Comparison of ENCODE assay signal across 28 cellular contexts in the genomic region with DNA sequence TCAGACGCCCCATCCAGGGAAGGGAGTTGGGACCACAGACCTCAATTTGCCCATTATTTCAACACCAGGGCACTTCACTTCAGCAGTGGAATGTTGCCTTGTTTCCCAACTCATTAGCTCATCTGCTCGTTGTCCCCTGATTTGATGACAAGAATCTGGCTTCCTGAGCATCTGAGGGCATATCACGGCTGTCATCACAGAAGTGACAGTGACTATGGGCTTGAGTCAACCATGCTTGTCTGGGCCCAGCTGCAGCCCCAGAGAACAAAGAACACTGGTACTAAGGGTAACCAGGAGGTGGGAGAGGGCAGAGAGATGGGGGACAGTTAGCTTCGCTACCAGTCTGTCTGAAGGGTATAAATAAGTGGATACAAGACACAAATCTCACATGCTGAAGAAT.
"Had no signal": no experiment of that assay in that cellular context is flagged by ENCODE, and none has a peak within 500 bp of the region (broad histone marks: within the 10 kb centered on the region; RNA-seq: fewer than 3 reads in every experiment).

No MANE protein-coding gene starts in this region.

- H3K4me1 ChIP-seq: breast epithelium, esophagus squamous epithelium, pancreas, psoas muscle, spleen, uterus had no signal

- ATAC-seq: activated CD4-positive, CD25-positive, alpha-beta regulatory T cell treated with anti-CD3 and anti-CD28 coated beads, Interleukin-2, amount 50 U/mL, for 24 hours; activated naive CD8-positive, alpha-beta T cell treated with anti-CD3 and anti-CD28 coated beads, Interleukin-2, amount 50 U/mL, for 24 hours; activated T-cell treated with anti-CD3 and anti-CD28 coated beads, Interleukin-2, amount 50 U/mL, for 4 hours; activated T-helper 17 cell treated with anti-CD3 and anti-CD28 coated beads, Interleukin-2, amount 50 U/mL, for 72 hours; left colon; naive thymus-derived CD4-positive, alpha-beta T cell; pancreas; psoas muscle; right cardiac atrium had no signal

- H3K9me3 Mint-ChIP-seq: activated CD4-positive, alpha-beta T cell treated with anti-CD3 and anti-CD28 coated beads, Interleukin-2, amount 10 ng/mL, durations not matched to agents 24 days and 14 days; activated T-helper 17 cell treated with anti-CD3 and anti-CD28 coated beads, Interleukin-2, amount 50 U/mL, for 72 hours; T-helper 1 cell treated with Interleukin-12 subunit alpha and Interleukin-12 subunit beta and Interleukin-4 antibody, amounts not matched to agents 30 μg/mL and 1 μg/mL, for 36 hours had no signal

- H3K27me3 ChIP-seq: pancreas, uterus had no signal

- H3K36me3 ChIP-seq: breast epithelium, esophagus squamous epithelium, pancreas, spleen, thoracic aorta, uterus, WERI-Rb-1 had no signal

- H3K4me3 Mint-ChIP-seq: activated CD4-positive, alpha-beta memory T cell treated with anti-CD3 and anti-CD28 coated beads for 36 hours; activated CD4-positive, alpha-beta T cell treated with anti-CD3 and anti-CD28 coated beads, Interleukin-2, amount 10 ng/mL, durations not matched to agents 24 days and 14 days; activated naive CD8-positive, alpha-beta T cell treated with anti-CD3 and anti-CD28 coated beads, Interleukin-2, amount 50 U/mL, for 24 hours; activated T-cell treated with anti-CD3 and anti-CD28 coated beads, Interleukin-2, amount 50 U/mL, for 4 hours; activated T-helper 17 cell treated with anti-CD3 and anti-CD28 coated beads, Interleukin-2, amount 50 U/mL, for 72 hours; naive thymus-derived CD4-positive, alpha-beta T cell; T-helper 1 cell treated with Interleukin-12 subunit alpha and Interleukin-12 subunit beta and Interleukin-4 antibody, amounts not matched to agents 30 μg/mL and 1 μg/mL, for 36 hours had no signal

- H3K4me1 Mint-ChIP-seq: activated CD4-positive, alpha-beta T cell treated with anti-CD3 and anti-CD28 coated beads, Interleukin-2, amount 10 ng/mL, durations not matched to agents 24 days and 14 days; activated naive CD8-positive, alpha-beta T cell treated with anti-CD3 and anti-CD28 coated beads, Interleukin-2, amount 50 U/mL, for 24 hours; activated T-helper 17 cell treated with anti-CD3 and anti-CD28 coated beads, Interleukin-2, amount 50 U/mL, for 72 hours had no signal

- DNase-seq: activated CD4-positive, alpha-beta memory T cell treated with anti-CD3 and anti-CD28 coated beads for 36 hours; activated CD4-positive, alpha-beta T cell treated with anti-CD3 and anti-CD28 coated beads, Interleukin-2, amount 10 ng/mL, durations not matched to agents 24 days and 14 days; activated gamma-delta T cell treated with Interleukin-2 at 50 U/mL for 16 hours; activated naive CD4-positive, alpha-beta T cell treated with anti-CD3 and anti-CD28 coated beads, Interleukin-2, amount 50 U/mL, for 16 hours; activated naive CD8-positive, alpha-beta T cell treated with anti-CD3 and anti-CD28 coated beads, Interleukin-2, amount 50 U/mL, for 24 hours; activated T-cell treated with anti-CD3 and anti-CD28 coated beads, Interleukin-2, amount 50 U/mL, for 4 hours; esophagus squamous epithelium; foreskin melanocyte; islet precursor cell; left colon; mammary epithelial cell; midbrain; naive thymus-derived CD4-positive, alpha-beta T cell; pancreas; psoas muscle; right cardiac atrium; spleen; stimulated activated naive CD4-positive, alpha-beta T cell; T-helper 9 cell; trophoblast cell; uterus; WERI-Rb-1 had no signal

- H3K27ac ChIP-seq: breast epithelium, coronary artery, esophagus squamous epithelium, pancreas, psoas muscle, spleen, thoracic aorta, uterus, WERI-Rb-1 had no signal

- H3K27ac Mint-ChIP-seq: activated CD4-positive, alpha-beta memory T cell treated with anti-CD3 and anti-CD28 coated beads for 36 hours; activated CD4-positive, alpha-beta T cell treated with anti-CD3 and anti-CD28 coated beads, Interleukin-2, amount 10 ng/mL, durations not matched to agents 24 days and 14 days; activated naive CD8-positive, alpha-beta T cell treated with anti-CD3 and anti-CD28 coated beads, Interleukin-2, amount 50 U/mL, for 24 hours; activated T-helper 17 cell treated with anti-CD3 and anti-CD28 coated beads, Interleukin-2, amount 50 U/mL, for 72 hours; naive thymus-derived CD4-positive, alpha-beta T cell; T-helper 1 cell treated with Interleukin-12 subunit alpha and Interleukin-12 subunit beta and Interleukin-4 antibody, amounts not matched to agents 30 μg/mL and 1 μg/mL, for 36 hours had no signal

- H3K4me3 ChIP-seq: breast epithelium, coronary artery, esophagus squamous epithelium, pancreas, psoas muscle, spleen, thoracic aorta, uterus had no signal

- H3K9me3 ChIP-seq: breast epithelium, pancreas, psoas muscle, uterus had no signal
